ENCODE assay signal across 21 cellular contexts in genomic region chr14:57383125-57383524, GRCh38. TPM values are rescaled to one million over a fixed set of nuclear protein-coding genes. Genes with fewer than 3 reads are reported as not detected.
DNase-seq lines count a peak whose midpoint lies in the region; ATAC-seq, FAIRE-seq and TF ChIP-seq lines count a peak whose summit lies in the region.
"Had no signal": no experiment of that assay in that cellular context is flagged by ENCODE, and none has a peak within 500 bp of the region (broad histone marks: within the 10 kb centered on the region; RNA-seq: fewer than 3 reads in every experiment).

No MANE protein-coding gene starts in this region.

- H3K4me1 ChIP-seq in ACC112 (ENCODE audit: control insufficient read depth, insufficient read depth, low read length, unreplicated experiment) (peaks cover 30% of the 10 kb centered on the region), GM12878 (ENCODE audit: control insufficient read depth, insufficient read depth, low read length) (no peaks in the 10 kb centered on the region), keratinocyte (ENCODE audit: control insufficient read depth, extremely low read depth, insufficient read depth, low read length) (peaks cover 11% of the 10 kb centered on the region), thyroid gland (peaks cover 0 to 10% of the 10 kb centered on the region in 2 donors)

- no peaks in the 10 kb centered on the region for H3K27me3 ChIP-seq in ACC112 (ENCODE audit: insufficient read depth, low read length)
- no peaks in the 10 kb centered on the region for H3K27me3 ChIP-seq in GM12878 (replicated peaks in 1 of 2; ENCODE audit: control insufficient read depth in 2 of 2, insufficient read depth in 2 of 2, low read length in 1 of 2)
- H3K27me3 ChIP-seq in keratinocyte (ENCODE audit: control insufficient read depth, extremely low read depth, insufficient read depth, low read length): no peaks in the 10 kb centered on the region
- H3K27me3 ChIP-seq in thyroid gland: no peaks in the 10 kb centered on the region

- DNase-seq in HCEC 1CT (peak; percentile 19), GM12878 (ENCODE audit: low read depth, low spot score) (no peak), keratinocyte (ENCODE audit: low read depth, low spot score) (no peak), thyroid gland (no peak), germinal center (ENCODE audit: low spot score) (no peak), glomerular visceral epithelial cell (ENCODE audit: extremely low spot score) (no peak)
- DNase-seq: Calu3; CD4-positive, alpha-beta memory T cell; NCI-H1417; NCI-H187; NCI-H2107; NCI-H510A; NCI-H774; SHP77 had no signal

- H3K9me3 ChIP-seq in GM12878 (replicated peaks; ENCODE audit: control insufficient read depth, insufficient read depth, low read length) (no peaks in the 10 kb centered on the region), keratinocyte (ENCODE audit: control insufficient read depth, low read depth, low read length) (no peaks in the 10 kb centered on the region), thyroid gland (no peaks in the 10 kb centered on the region)

- SMC1A ChIA-PET in GM12878 (lab: Charles Lee; ENCODE audit: uncharacterized antibody, unreplicated experiment): no interaction called here

- in situ Hi-C loops in GM12878 (cut with MboI): no loop called here

- H2AFZ ChIP-seq in ACC112 (ENCODE audit: low read length, unreplicated experiment): peak overlapping the region; percentile 35
- no peak overlapping the region for H2AFZ ChIP-seq in GM12878 (ENCODE audit: control insufficient read depth, low read depth, low read length)
- H2AFZ ChIP-seq in keratinocyte (ENCODE audit: control insufficient read depth, low read length): peak overlapping the region; percentile 55

- no peak for TF ChIP-seq EP300 in GM12878 (IDR thresholded peaks at IDR 0.05; ENCODE audit: borderline replicate concordance in 1 of 2, control insufficient read depth in 1 of 2, low read depth in 2 of 2, low read length in 2 of 2)

- H3K36me3 ChIP-seq in ACC112 (ENCODE audit: insufficient read depth, low read length) (no peaks in the 10 kb centered on the region), GM12878 (ENCODE audit: control insufficient read depth in 2 of 2, insufficient read depth in 2 of 2, low read length in 1 of 2) (no peaks in the 10 kb centered on the region), keratinocyte (ENCODE audit: control insufficient read depth in 2 of 2, extremely low read depth in 1 of 2, insufficient read depth in 2 of 2, low read length in 2 of 2) (no peaks in the 10 kb centered on the region), thyroid gland (no peaks in the 10 kb centered on the region)

- FAIRE-seq in GM12878 (lab: Jason Lieb, UNC) (no peak), keratinocyte (lab: Jason Lieb, UNC) (peak; percentile 56)
- FAIRE-seq: GM12892, GM18507, H54 had no signal

- peak overlapping the region; percentile 31; the same call in 1 of the 2 replicates for H3K27ac ChIP-seq in ACC112 (ENCODE audit: low read depth, low read length)
- H3K27ac ChIP-seq in GM12878 (ENCODE audit: control insufficient read depth, insufficient read depth): no peak overlapping the region
- H3K27ac ChIP-seq in keratinocyte (ENCODE audit: control insufficient read depth, insufficient read depth, low read length): no peak overlapping the region
- H3K27ac ChIP-seq in thyroid gland: no peak overlapping the region
- H3K27ac ChIP-seq: KMS-11, SK-N-MC had no signal

- no peak overlapping the region for H3K9ac ChIP-seq in GM12878 (ENCODE audit: control insufficient read depth, insufficient read depth, low read length)
- no peak overlapping the region for H3K9ac ChIP-seq in keratinocyte (ENCODE audit: control insufficient read depth, extremely low read depth, insufficient read depth, low read length)
- H3K9ac ChIP-seq: KMS-11 had no signal

- H3K4me3 ChIP-seq in ACC112 (ENCODE audit: low read depth, low read length): no peak overlapping the region
- no peak overlapping the region for H3K4me3 ChIP-seq in GM12878
- H3K4me3 ChIP-seq in keratinocyte (ENCODE audit: control insufficient read depth in 2 of 3, extremely low read depth in 1 of 3, insufficient read depth in 2 of 3, low read depth in 1 of 3, low read length in 3 of 3): no peak overlapping the region
- H3K4me3 ChIP-seq in thyroid gland (replicated peaks in 1 of 3): no peak overlapping the region
- H3K4me3 ChIP-seq: SK-N-MC had no signal

- H4K20me1 ChIP-seq in GM12878 (ENCODE audit: control insufficient read depth, insufficient read depth): no peaks in the 10 kb centered on the region
- H4K20me1 ChIP-seq in keratinocyte (ENCODE audit: control insufficient read depth, extremely low read depth, insufficient read depth, low read length): no peaks in the 10 kb centered on the region

- H3K9me1 ChIP-seq in keratinocyte (ENCODE audit: control insufficient read depth, extremely low read depth, insufficient read depth, low read length): no peaks in the 10 kb centered on the region

- TF ChIP-seq CTCF in GM12878 (IDR thresholded peaks at IDR 0.05 in 2 of 3, conservative IDR thresholded peaks at IDR 0.05 in 1 of 3; ENCODE audit: control insufficient read depth in 2 of 3, extremely low read depth in 1 of 3, insufficient read depth in 1 of 3, low read depth in 3 of 3, low read length in 3 of 3) (no peak), keratinocyte (optimal IDR thresholded peaks at IDR 0.05 in 1 of 3, IDR thresholded peaks at IDR 0.05 in 1 of 3, conservative IDR thresholded peaks at IDR 0.05 in 1 of 3; ENCODE audit: extremely low read depth in 1 of 3, insufficient read depth in 2 of 3, low read length in 3 of 3) (no peak), thyroid gland (IDR thresholded peaks at IDR 0.05) (no peak)

- BruUV-seq in GM12878 (replicated peaks; lab: Mats Ljungman, UMichigan): no TSS peak

- TF ChIP-seq POLR2A in GM12878 (IDR thresholded peaks at IDR 0.05; ENCODE audit: low read depth, low read length): no peak
- no peak for TF ChIP-seq POLR2A in thyroid gland (IDR thresholded peaks at IDR 0.05)

- no peaks in the 10 kb centered on the region for H3K79me2 ChIP-seq in ACC112 (ENCODE audit: control insufficient read depth, insufficient read depth, low read length, unreplicated experiment)
- no peaks in the 10 kb centered on the region for H3K79me2 ChIP-seq in GM12878 (ENCODE audit: control insufficient read depth, insufficient read depth, low read length)
- no peaks in the 10 kb centered on the region for H3K79me2 ChIP-seq in keratinocyte (ENCODE audit: control insufficient read depth, insufficient read depth, low read length)

- intact Hi-C loops in GM12878 (cut with micrococcal nuclease; ENCODE audit: unreplicated experiment) (no loop called here), thyroid gland (cut with DNase I) (no loop called here)

- peak; percentile 37 for ATAC-seq in GM12878
- ATAC-seq in HG03025 (IDR thresholded peaks at IDR 0.05; ENCODE audit: low FRiP score, unreplicated experiment): no peak

- H3K4me2 ChIP-seq in GM12878 (ENCODE audit: control insufficient read depth, insufficient read depth): no peak overlapping the region
- no peak overlapping the region for H3K4me2 ChIP-seq in keratinocyte (ENCODE audit: control insufficient read depth, extremely low read depth, insufficient read depth, low read depth, low read length)
- H3K4me2 ChIP-seq: KMS-11 had no signal

- POLR2A ChIA-PET in GM12878 (lab: Charles Lee): no interaction called here

- dilution Hi-C loops in keratinocyte (cut with MboI; ENCODE audit: extremely low pct_ligation_motif_present, low sequenced_read_pairs): no loop called here

- CTCF ChIA-PET in GM12878 (lab: Yijun Ruan, JAX): no interaction called here

- RAD21 ChIA-PET in GM12878 (lab: Charles Lee; ENCODE audit: unreplicated experiment): no interaction called here

- no peak for TF ChIP-seq RAD21 in GM12878 (IDR thresholded peaks at IDR 0.05; ENCODE audit: insufficient read depth, low read depth, low read length)

TF ChIP-seq in GM12878, 131 proteins besides CTCF, POLR2A, EP300 and RAD21 (continues in another document):
- TF ChIP-seq BACH1 (IDR thresholded peaks at IDR 0.05; ENCODE audit: borderline replicate concordance) (no peak), POLR2AphosphoS2 (IDR thresholded peaks at IDR 0.05; ENCODE audit: low read depth, low read length) (no peak), PKNOX1 (IDR thresholded peaks at IDR 0.05) (no peak)

RNA-seq across cellular contexts. Expression of gene NAA30, which starts 7.3 kb away (rescaled TPM):
- total RNA-seq in GM12878 (2013; cell fraction: nucleolus; rRNA removed): 19.5 and 20.8 TPM in 2 replicates
- total RNA-seq in GM12878 (2014; rRNA removed) (8.0 and 10.6 TPM in 2 replicates), GM12878 (2014; rRNA removed; fragmentation: Illumina TruSeq; extraction: Trizol) (9.6 and 9.8 TPM in 2 replicates), GM12878 (2021) (10.5 and 13.9 TPM in 2 replicates), thyroid gland (10 to 100 TPM; 15.6 to 23.9 (median 19.1) TPM)
- 3.9 TPM for polyA plus RNA-seq in GM12878 (2011; ENCODE audit: low read depth)
- polyA plus RNA-seq in GM12878 (2011; rRNA removed) (15.6 and 17.1 TPM in 2 replicates), GM12878 (2014; fragmentation: Illumina TruSeq; extraction: Trizol) (11.1 and 11.5 TPM in 2 replicates), GM12878 (2014; fragmentation: Nextera tagmentation; extraction: Ambion mirVana) (1 to 10 TPM; 4.5 to 5.3 TPM), GM12878 (2014; rRNA removed) (4.4 and 5.9 TPM in 2 replicates), GM12878 (2016; fragmentation: Nextera tagmentation; extraction: Ambion mirVana) (10 to 100 TPM; 13.8 to 14.0 TPM), keratinocyte (8.1 to 19.4 TPM (median 13.4 TPM) in 3 replicates)
- polyA plus RNA-seq in GM12878 (2011; cell fraction: cytosol; rRNA removed): 3.7 and 4.0 TPM in 2 replicates
- polyA plus RNA-seq in GM12878 (2011; cell fraction: nucleus; rRNA removed): 3.8 and 5.9 TPM in 2 replicates
- 7.1 and 7.4 TPM in 2 replicates for polyA plus RNA-seq in GM12878 (2012)
- 16.8 and 17.6 TPM in 2 replicates for polyA minus RNA-seq in GM12878 (2011; rRNA and poly(A)+ RNA removed)
- 6.8 and 8.4 TPM in 2 replicates for polyA minus RNA-seq in GM12878 (2011; cell fraction: cytosol; rRNA and poly(A)+ RNA removed)
- 5.2 and 9.2 TPM in 2 replicates for polyA minus RNA-seq in GM12878 (2011; cell fraction: nucleus; rRNA and poly(A)+ RNA removed)
- polyA plus RNA-seq in keratinocyte (2011; ENCODE audit: low read depth): 3.8 TPM
- polyA plus RNA-seq in keratinocyte (2011; cell fraction: cytosol; rRNA removed): 7.2 and 14.0 TPM in 2 replicates
- polyA plus RNA-seq in keratinocyte (2011; cell fraction: nucleus; rRNA removed): 6.0 and 9.1 TPM in 2 replicates
- 13.6 and 13.7 TPM in 2 replicates for polyA plus RNA-seq in keratinocyte (2012; ENCODE audit: low replicate concordance)
- 5.2 to 18.2 TPM (median 15.6 TPM) in 3 replicates for polyA minus RNA-seq in keratinocyte
- 9.6 TPM for polyA minus RNA-seq in keratinocyte (2011; cell fraction: cytosol; rRNA and poly(A)+ RNA removed)
- polyA minus RNA-seq in keratinocyte (2011; cell fraction: nucleus; rRNA and poly(A)+ RNA removed): 7.6 and 16.7 TPM in 2 replicates
